Comparison of ENCODE assay signal across 8 cellular contexts in genomic region chr7:141649865-141650499, GRCh38. TPM values are rescaled to one million over a fixed set of nuclear protein-coding genes. Genes with fewer than 3 reads are reported as not detected.
DNase-seq lines count a peak whose midpoint lies in the region; ATAC-seq and TF ChIP-seq lines count a peak whose summit lies in the region.
"Had no signal": no experiment of that assay in that cellular context is flagged by ENCODE, and none has a peak within 500 bp of the region (broad histone marks: within the 10 kb centered on the region; RNA-seq: fewer than 3 reads in every experiment).

No MANE protein-coding gene starts in this region.

- 20% methylated on average over 4 of the region's 4 CpGs for WGBS in mammary epithelial cell (ENCODE audit: low coverage, missing lambda C conversion rate)
- 26 to 41% (median 34%) methylated on average over 4 of the region's 4 CpGs for WGBS in spleen, 5 donors

- no peak for TF ChIP-seq POLR2A in spleen (IDR thresholded peaks at IDR 0.05)

- CTCF ChIA-PET in mammary epithelial cell (lab: Charles Lee; ENCODE audit: low non-redundant PET) = interaction anchor here (0.6 to 0.7 kb wide), 5 partner anchors 16 to 430 kb away, joined by 3 to 5 read pairs (median 3); no protein-coding TSS in a partner anchor

- no peaks in the 10 kb centered on the region for H3K27me3 ChIP-seq in Karpas-422 (ENCODE audit: low read length)
- H3K27me3 ChIP-seq in mammary epithelial cell (ENCODE audit: insufficient read depth, low read length) = no peaks in the 10 kb centered on the region
- no peaks in the 10 kb centered on the region for H3K27me3 ChIP-seq in spleen (replicated peaks in 1 of 7)

- intact Hi-C loops in mammary epithelial cell (cut with micrococcal nuclease) (loop anchor here (1.0 to 5.0 kb wide), 6 partner anchors 98 to 636 kb away; partner anchors contain the start of genes AGK, MRPS33 and TMEM178B), spleen (cut with DNase I; ENCODE audit: low total_unique reads) (loop anchor here (10.0 kb wide), 1 partner anchor 85 kb away; the partner anchor contains the start of gene SSBP1)

- ATAC-seq in GM21737 (IDR thresholded peaks at IDR 0.05; ENCODE audit: unreplicated experiment) = peak; percentile 59

- TF ChIP-seq CTCF in mammary epithelial cell (conservative IDR thresholded peaks at IDR 0.05 in 1 of 2, IDR thresholded peaks at IDR 0.05 in 1 of 2; ENCODE audit: extremely low read depth in 1 of 2, insufficient read depth in 1 of 2, low read depth in 1 of 2, low read length in 2 of 2) (peak; percentile 83 to 85), spleen (IDR thresholded peaks at IDR 0.05 in 8 of 11, conservative IDR thresholded peaks at IDR 0.05 in 3 of 11) (peak in 10 of 11 experiments; percentile 16 to 66 (median 40))

- H2AFZ ChIP-seq in Karpas-422 (ENCODE audit: low read length) = no peak overlapping the region
- H2AFZ ChIP-seq in mammary epithelial cell (ENCODE audit: low read depth, low read length) = no peak overlapping the region

- H3K4me2 ChIP-seq in Karpas-422 (ENCODE audit: low read depth, low read length, poor library complexity, severe bottlenecking) = peak overlapping the region; percentile 42
- H3K4me2 ChIP-seq in mammary epithelial cell (ENCODE audit: insufficient read depth, low read depth, low read length) = no peak overlapping the region

- no peaks in the 10 kb centered on the region for H3K9me3 ChIP-seq in Karpas-422 (ENCODE audit: low read length)
- no peaks in the 10 kb centered on the region for H3K9me3 ChIP-seq in mammary epithelial cell (replicated peaks; ENCODE audit: insufficient read depth, low read length)
- no peaks in the 10 kb centered on the region for H3K9me3 ChIP-seq in spleen

- H4K20me1 ChIP-seq in Karpas-422 (ENCODE audit: insufficient read depth, low read depth, low read length) (no peaks in the 10 kb centered on the region), mammary epithelial cell (ENCODE audit: insufficient read depth, low read length) (no peaks in the 10 kb centered on the region)

- H3K79me2 ChIP-seq in Karpas-422 (ENCODE audit: low read length) (no peaks in the 10 kb centered on the region), mammary epithelial cell (ENCODE audit: insufficient read depth, low read length) (no peaks in the 10 kb centered on the region)

- H3K4me1 ChIP-seq in Karpas-422 (ENCODE audit: low read length) = peaks cover 26% of the 10 kb centered on the region
- H3K4me1 ChIP-seq in mammary epithelial cell (ENCODE audit: insufficient read depth, low read length) = no peaks in the 10 kb centered on the region
- peaks cover 0 to 31% (median 10%) of the 10 kb centered on the region in 6 donors for H3K4me1 ChIP-seq in spleen

- H3K4me3 ChIP-seq in Karpas-422 (ENCODE audit: low read length) = no peak overlapping the region
- no peak overlapping the region for H3K4me3 ChIP-seq in mammary epithelial cell (replicated peaks in 1 of 3; ENCODE audit: insufficient read depth in 1 of 3, low read depth in 2 of 3, low read length in 3 of 3)
- no peak overlapping the region for H3K4me3 ChIP-seq in spleen

- no peaks in the 10 kb centered on the region for H3K9me2 ChIP-seq in Karpas-422 (replicated peaks; ENCODE audit: insufficient read depth, low read length)

- 0 out of 2 replicates have a peak, but pooled peaks cover 5% of the 10 kb centered on the region for H3K36me3 ChIP-seq in Karpas-422 (ENCODE audit: insufficient read depth, low read length)
- peaks cover 3% of the 10 kb centered on the region for H3K36me3 ChIP-seq in mammary epithelial cell (ENCODE audit: insufficient read depth, low read length)
- H3K36me3 ChIP-seq in spleen = peaks cover 0 to 59% (median 15%) of the 10 kb centered on the region in 6 donors

- dilution Hi-C loops in mammary epithelial cell (cut with HindIII; ENCODE audit: low sequenced_read_pairs) = no loop called here

- no TSS peak for BruUV-seq in mammary epithelial cell (replicated peaks; lab: Mats Ljungman, UMichigan)

- no peak overlapping the region for H3K9ac ChIP-seq in Karpas-422 (ENCODE audit: low read length)
- no peak overlapping the region for H3K9ac ChIP-seq in mammary epithelial cell (ENCODE audit: insufficient read depth, low read length)

- peak overlapping the region; percentile 77 for H3K27ac ChIP-seq in Karpas-422 (ENCODE audit: low read length)
- peak overlapping the region; percentile 13 for H3K27ac ChIP-seq in mammary epithelial cell (ENCODE audit: insufficient read depth, low read depth, low read length)
- peak overlapping the region in 4 of 8 donors; percentile 18 to 51 (median 39) for H3K27ac ChIP-seq in spleen

- in situ Hi-C loops in mammary epithelial cell (cut with MboI; ENCODE audit: low sequenced_read_pairs in 2 of 2) = loop anchor here in 1 of 2 donors (25.0 kb wide), 1 partner anchor 388 kb away; no protein-coding TSS in a partner anchor

- peak; percentile 63 for DNase-seq in GM04503 (ENCODE audit: low read depth)
- peak; percentile 91 for DNase-seq in Karpas-422
- peak; percentile 17 for DNase-seq in OCI-M2 (lab: John Stamatoyannopoulos, UW; ENCODE audit: unreplicated experiment)
- DNase-seq in mammary epithelial cell = peak; percentile 78
- DNase-seq in iris pigment epithelial cell (ENCODE audit: low read depth) = peak; percentile 89
- DNase-seq in spleen = no peak

RNA-seq across cellular contexts. Expression of gene DENND11, which starts 52.0 kb away (rescaled TPM):
- total RNA-seq in Karpas-422 (2014; rRNA removed; shearing (Covaris generic); ENCODE audit: low replicate concordance) = 16.2 and 17.9 TPM in 2 replicates
- 10 to 100 TPM in 1 of 2 donors, 1 to 10 TPM in 1; 8.0 to 15.8 TPM for total RNA-seq in mammary epithelial cell
- polyA plus RNA-seq in mammary epithelial cell = 2.8 TPM
- 6.9 TPM for polyA minus RNA-seq in mammary epithelial cell
- 10 to 100 TPM; 37.9 to 68.4 (median 59.3) TPM for total RNA-seq in spleen
- 10 to 100 TPM in 1 of 3 donors, 1 to 10 TPM in 2; 7.6 to 14.4 (median 7.9) TPM for polyA plus RNA-seq in spleen

RNA-seq across cellular contexts. Expression of gene WEE2, which starts 58.2 kb away (rescaled TPM):
- total RNA-seq in Karpas-422 (2014; rRNA removed; shearing (Covaris generic); ENCODE audit: low replicate concordance) = 0.04 TPM in 1 of 2 replicates, not detected in the other
- total RNA-seq in mammary epithelial cell (not detected), spleen (not detected)
- polyA plus RNA-seq in mammary epithelial cell (not detected), spleen (under 1 TPM in 1 of 3 donors, not detected in 2; 0.04 TPM)
- polyA minus RNA-seq in mammary epithelial cell = not detected
- polyA plus RNA-seq: esophagus had no signal
